8 cellular contexts compared by ENCODE assay signal in the genomic region with DNA sequence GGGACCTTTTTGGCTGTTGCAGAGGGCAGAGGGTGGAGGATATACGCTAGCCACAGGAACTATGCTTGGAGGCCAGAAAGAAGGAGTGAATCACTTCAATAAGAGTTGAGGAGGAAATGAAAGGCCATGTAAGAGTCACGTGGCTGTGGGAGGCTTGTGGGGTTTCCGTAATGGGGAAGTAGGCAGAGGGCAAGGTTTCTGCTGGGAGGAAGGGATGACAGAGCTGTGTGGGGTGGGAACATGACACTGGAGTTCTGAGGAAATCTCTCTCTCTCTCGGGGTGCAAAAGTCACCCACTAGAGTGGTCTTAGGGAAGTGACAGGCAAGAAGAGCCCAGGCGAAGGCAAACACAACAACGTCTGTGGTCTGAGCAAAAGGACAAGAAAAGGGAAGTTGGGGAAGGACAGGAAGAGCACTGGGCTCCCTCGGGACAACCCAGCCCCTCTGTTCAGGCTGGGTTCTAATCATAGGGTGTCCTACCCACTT. TPM values are rescaled to one million over a fixed set of nuclear protein-coding genes. Genes with fewer than 3 reads are reported as not detected.
DNase-seq lines count a peak whose midpoint lies in the region; ATAC-seq and TF ChIP-seq lines count a peak whose summit lies in the region.

No MANE protein-coding gene starts in this region.

- CTCF ChIA-PET in activated naive CD4-positive, alpha-beta T cell treated with anti-CD3 and anti-CD28 coated beads for 36 hours (lab: Charles Lee) = no interaction called here

- peaks cover 37% of the 10 kb centered on the region for H3K27me3 Mint-ChIP-seq in activated naive CD4-positive, alpha-beta T cell treated with anti-CD3 and anti-CD28 coated beads for 36 hours (ENCODE audit: low read depth)
- H3K27me3 Mint-ChIP-seq in stimulated activated naive CD8-positive, alpha-beta T cell treated with anti-CD3 and anti-CD28 coated beads, Interleukin-15, amount 100 ng/mL, for 72 hours = peaks cover 20% of the 10 kb centered on the region

- peak; percentile 12 for DNase-seq in activated naive CD4-positive, alpha-beta T cell treated with anti-CD3 and anti-CD28 coated beads for 36 hours
- DNase-seq in activated naive CD4-positive, alpha-beta T cell (lab: John Stamatoyannopoulos, UW) = no peak
- DNase-seq in NOMO-1 treated with DMSO at 0.1 percent for 48 hours (lab: John Stamatoyannopoulos, UW; ENCODE audit: unreplicated experiment) (peak; percentile 98), fibroblast of pulmonary artery (ENCODE audit: low read depth) (peak; percentile 28), NCI-H1092 treated with DMSO at 0.1 percent for 48 hours (lab: John Stamatoyannopoulos, UW) (no peak), islet precursor cell (no peak)
- DNase-seq in stimulated activated naive CD8-positive, alpha-beta T cell treated with anti-CD3 and anti-CD28 coated beads, Interleukin-15, amount 100 ng/mL, for 72 hours = peak in 1 of 2 donors; percentile 13

- peak overlapping the region; percentile 10 for H3K4me3 Mint-ChIP-seq in activated naive CD4-positive, alpha-beta T cell treated with anti-CD3 and anti-CD28 coated beads for 36 hours
- H3K4me3 Mint-ChIP-seq in stimulated activated naive CD8-positive, alpha-beta T cell treated with anti-CD3 and anti-CD28 coated beads, Interleukin-15, amount 100 ng/mL, for 72 hours = peak overlapping the region; percentile 35 to 57

- H3K9me3 Mint-ChIP-seq in activated naive CD4-positive, alpha-beta T cell treated with anti-CD3 and anti-CD28 coated beads for 36 hours = peaks cover 9% of the 10 kb centered on the region
- peaks cover 10 to 17% of the 10 kb centered on the region in 2 donors for H3K9me3 Mint-ChIP-seq in stimulated activated naive CD8-positive, alpha-beta T cell treated with anti-CD3 and anti-CD28 coated beads, Interleukin-15, amount 100 ng/mL, for 72 hours

- no peak for TF ChIP-seq CTCF in fibroblast of pulmonary artery (IDR thresholded peaks at IDR 0.05; ENCODE audit: low read length, missing control alignments)

- H3K4me3 ChIP-seq in fibroblast of pulmonary artery (replicated peaks; ENCODE audit: low read depth, low read length) = no peak overlapping the region

- intact Hi-C loops in activated naive CD4-positive, alpha-beta T cell treated with anti-CD3 and anti-CD28 coated beads for 36 hours (cut with micrococcal nuclease) = no loop called here

- no peak overlapping the region for H3K27ac Mint-ChIP-seq in activated naive CD4-positive, alpha-beta T cell treated with anti-CD3 and anti-CD28 coated beads for 36 hours
- peak overlapping the region; percentile 5 to 71 for H3K27ac Mint-ChIP-seq in stimulated activated naive CD8-positive, alpha-beta T cell treated with anti-CD3 and anti-CD28 coated beads, Interleukin-15, amount 100 ng/mL, for 72 hours

- peaks cover 2% of the 10 kb centered on the region for H3K36me3 Mint-ChIP-seq in activated naive CD4-positive, alpha-beta T cell treated with anti-CD3 and anti-CD28 coated beads for 36 hours (ENCODE audit: low read depth)

- peaks cover 10% of the 10 kb centered on the region for H3K4me1 Mint-ChIP-seq in activated naive CD4-positive, alpha-beta T cell treated with anti-CD3 and anti-CD28 coated beads for 36 hours (ENCODE audit: low read depth)
- peaks cover 22% of the 10 kb centered on the region for H3K4me1 Mint-ChIP-seq in stimulated activated naive CD8-positive, alpha-beta T cell treated with anti-CD3 and anti-CD28 coated beads, Interleukin-15, amount 100 ng/mL, for 72 hours

- peak; percentile 62 for ATAC-seq in HG02798 (IDR thresholded peaks at IDR 0.05; ENCODE audit: poor library complexity, unreplicated experiment)
- ATAC-seq in stimulated activated naive CD8-positive, alpha-beta T cell treated with anti-CD3 and anti-CD28 coated beads, Interleukin-15, amount 100 ng/mL, for 72 hours = peak; percentile 62

RNA-seq across cellular contexts. Expression of a gene that starts 3.9 kb away (rescaled TPM):
- total RNA-seq in activated naive CD4-positive, alpha-beta T cell treated with anti-CD3 and anti-CD28 coated beads for 36 hours = under 1 TPM; 0.19 to 0.37 TPM

RNA-seq across cellular contexts. Expression of a gene that starts 31.6 kb away (rescaled TPM):
- not detected for total RNA-seq in activated naive CD4-positive, alpha-beta T cell treated with anti-CD3 and anti-CD28 coated beads for 36 hours

RNA-seq across cellular contexts. Expression of a gene that starts 45.5 kb away (rescaled TPM):
- not detected for total RNA-seq in activated naive CD4-positive, alpha-beta T cell treated with anti-CD3 and anti-CD28 coated beads for 36 hours

Comparison
In these comparisons a context has a peak if more than half of its experiments do, and no peak if none do; other contexts are left out.
1. DNase-seq: peak in activated naive CD4-positive, alpha-beta T cell treated with anti-CD3 and anti-CD28 coated beads for 36 hours (single experiment), NOMO-1 treated with DMSO at 0.1 percent for 48 hours (single experiment) and fibroblast of pulmonary artery (single experiment); none in activated naive CD4-positive, alpha-beta T cell (0 of 4), NCI-H1092 treated with DMSO at 0.1 percent for 48 hours (single experiment) and islet precursor cell (single experiment).